In the genomic region with DNA sequence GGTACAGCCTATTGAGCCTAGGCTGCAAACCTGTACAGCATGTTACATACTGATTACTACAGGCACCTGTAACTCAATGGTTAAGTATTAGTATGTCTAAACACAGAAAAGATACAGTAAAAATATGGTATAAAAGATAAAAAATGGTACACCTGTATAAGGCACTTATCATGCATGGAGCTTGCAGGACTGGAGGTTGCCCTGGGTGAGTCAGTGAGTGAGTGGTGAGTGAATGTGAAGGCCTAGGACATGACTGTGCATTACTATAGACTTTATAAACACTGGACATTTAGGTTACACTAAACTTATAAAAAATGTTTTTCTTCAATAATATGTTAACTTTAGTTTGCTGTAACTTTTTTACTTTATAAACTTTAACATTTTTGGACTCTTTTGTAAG, we compare ENCODE assay signal across 24 cellular contexts.
DNase-seq lines count a peak whose midpoint lies in the region; ATAC-seq, FAIRE-seq and TF ChIP-seq lines count a peak whose summit lies in the region.
"Had no signal": no experiment of that assay in that cellular context is flagged by ENCODE, and none has a peak within 500 bp of the region (broad histone marks: within the 10 kb centered on the region; RNA-seq: fewer than 3 reads in every experiment).

No MANE protein-coding gene starts in this region.

- no peaks in the 10 kb centered on the region for H4K20me1 ChIP-seq in astrocyte (ENCODE audit: insufficient read depth, low read length)

- no peak for TF ChIP-seq CTCF in astrocyte (IDR thresholded peaks at IDR 0.05; ENCODE audit: insufficient read depth, low read depth, low read length)
- no peak for TF ChIP-seq CTCF in fibroblast of the aortic adventitia (IDR thresholded peaks at IDR 0.05; ENCODE audit: insufficient read depth, low read length)

- H3K36me3 Mint-ChIP-seq in astrocyte (ENCODE audit: low read depth, unreplicated experiment): no peaks in the 10 kb centered on the region

- no peaks in the 10 kb centered on the region for H3K36me3 ChIP-seq in astrocyte (ENCODE audit: insufficient read depth, low read length)
- H3K36me3 ChIP-seq: ascending aorta, WERI-Rb-1 had no signal

- no peak for ATAC-seq in GM21423 (IDR thresholded peaks at IDR 0.05; ENCODE audit: unreplicated experiment)
- ATAC-seq: left ventricle myocardium superior, T-helper 17 cell had no signal

- H3K4me1 Mint-ChIP-seq in astrocyte (ENCODE audit: low read depth, unreplicated experiment): peaks cover 22% of the 10 kb centered on the region

- no peaks in the 10 kb centered on the region for H3K27me3 Mint-ChIP-seq in astrocyte (ENCODE audit: low read depth, unreplicated experiment)

- H3K4me2 ChIP-seq in astrocyte (ENCODE audit: low read length): no peak overlapping the region

- no peaks in the 10 kb centered on the region for H3K9me3 Mint-ChIP-seq in astrocyte (ENCODE audit: unreplicated experiment)

- no peak for FAIRE-seq in astrocyte (lab: Jason Lieb, UNC)
- FAIRE-seq: A204.1, GM12892 had no signal

- DNase-seq in A172 (ENCODE audit: low spot score): peak; percentile 38
- DNase-seq in HT1080 (ENCODE audit: low read depth): peak; percentile 68
- DNase-seq in astrocyte (ENCODE audit: low read depth): peak; percentile 49
- DNase-seq in fibroblast of the aortic adventitia (ENCODE audit: low read depth): peak; percentile 20
- DNase-seq in activated CD8-positive, alpha-beta memory T cell treated with anti-CD3 and anti-CD28 coated beads for 24 hours: no peak
- no peak for DNase-seq in NCI-H146 treated with DMSO at 0.1 percent for 48 hours (lab: John Stamatoyannopoulos, UW; ENCODE audit: unreplicated experiment)
- no peak for DNase-seq in NCI-H2171 treated with DMSO at 0.1 percent for 48 hours (lab: John Stamatoyannopoulos, UW)
- DNase-seq: activated naive CD4-positive, alpha-beta T cell treated with Interleukin-2 at 50 U/mL for 16 hours; activated T-cell treated with anti-CD3 and anti-CD28 coated beads for 4 hours; cortex of kidney; DMS 273 treated with DMSO at 0.1 percent for 48 hours; KBM-7; left ventricle myocardium superior; NCI-H2081 treated with DMSO at 0.1 percent for 48 hours; NCI-H526; SHP77; stimulated activated CD4-positive, alpha-beta T cell treated with anti-CD3 and anti-CD28 coated beads, Interleukin-12 subunit alpha, Interleukin-12 subunit beta, amount 100 ng/mL, for 4 hours; stimulated activated CD8-positive, alpha-beta memory T cell treated with anti-CD3 and anti-CD28 coated beads, Interleukin-4, amount 100 ng/mL, for 48 hours; T-helper 17 cell; WERI-Rb-1 had no signal

- no peaks in the 10 kb centered on the region for H3K9me3 ChIP-seq in astrocyte (ENCODE audit: insufficient read depth, low read depth, low read length)
- H3K9me3 ChIP-seq: ascending aorta had no signal

- H3K4me3 Mint-ChIP-seq in astrocyte (ENCODE audit: unreplicated experiment): no peak overlapping the region
- H3K4me3 Mint-ChIP-seq: T-helper 17 cell had no signal

- no peaks in the 10 kb centered on the region for H3K79me2 ChIP-seq in astrocyte (ENCODE audit: insufficient read depth, low read length)

- H3K27me3 ChIP-seq in astrocyte (ENCODE audit: insufficient read depth, low read length): no peaks in the 10 kb centered on the region
- H3K27me3 ChIP-seq: ascending aorta had no signal

- peaks cover 22% of the 10 kb centered on the region for H3K4me1 ChIP-seq in astrocyte (ENCODE audit: insufficient read depth, low read length)
- H3K4me1 ChIP-seq: ascending aorta had no signal

- no peak overlapping the region for H3K27ac ChIP-seq in astrocyte (ENCODE audit: low read depth, low read length)
- H3K27ac ChIP-seq: ascending aorta, WERI-Rb-1 had no signal

- H3K27ac Mint-ChIP-seq in astrocyte (ENCODE audit: unreplicated experiment): peak overlapping the region; percentile 62
- H3K27ac Mint-ChIP-seq: T-helper 17 cell had no signal

- H3K4me3 ChIP-seq in astrocyte (ENCODE audit: insufficient read depth, low read depth, low read length) (no peak overlapping the region), fibroblast of the aortic adventitia (ENCODE audit: low read depth, low read length) (no peak overlapping the region)
- H3K4me3 ChIP-seq: ascending aorta had no signal

- no peak overlapping the region for H3K9ac ChIP-seq in astrocyte (ENCODE audit: low read length)

- no peak overlapping the region for H2AFZ ChIP-seq in astrocyte (ENCODE audit: low read depth, low read length)

Comparison
In these comparisons a context has a peak if more than half of its experiments do, and no peak if none do; other contexts are left out.
1. DNase-seq: peak in A172 (single experiment), HT1080 (single experiment), astrocyte (single experiment) and fibroblast of the aortic adventitia (single experiment); none in activated CD8-positive, alpha-beta memory T cell treated with anti-CD3 and anti-CD28 coated beads for 24 hours (single experiment), NCI-H146 treated with DMSO at 0.1 percent for 48 hours (single experiment) and NCI-H2171 treated with DMSO at 0.1 percent for 48 hours (single experiment).